In the genomic region with DNA sequence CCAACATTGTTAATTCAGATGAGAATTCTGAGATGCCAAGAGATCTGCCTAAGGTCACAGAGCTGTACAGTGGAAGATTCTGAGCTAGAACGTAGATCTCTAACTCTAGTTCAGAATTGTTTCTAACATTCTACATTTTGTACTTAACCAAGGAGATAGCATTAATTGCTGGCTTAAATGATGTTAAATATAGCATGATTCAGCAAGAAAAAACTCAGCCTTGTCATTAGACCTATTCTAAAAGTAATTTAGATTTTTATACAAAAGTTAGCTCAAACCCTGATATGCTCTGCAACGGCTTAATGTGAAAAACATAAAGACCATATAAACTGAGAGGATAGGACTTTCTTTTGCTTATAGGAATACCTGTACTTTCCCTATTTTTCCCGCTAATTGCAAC, we compare ENCODE assay signal across 22 cellular contexts.
"Had no signal": no experiment of that assay in that cellular context is flagged by ENCODE, and none has a peak within 500 bp of the region (broad histone marks: within the 10 kb centered on the region; RNA-seq: fewer than 3 reads in every experiment).

No MANE protein-coding gene starts in this region.

- H3K4me3 ChIP-seq: dorsolateral prefrontal cortex, heart left ventricle, hepatocyte, lung, right lobe of liver, stomach, thyroid gland had no signal

- H3K9me3 Mint-ChIP-seq: memory B cell; natural killer cell treated with Interleukin-12 subunit alpha and Interleukin-12 subunit beta and Interleukin-15 and Interleukin-18, amount 100 ng/mL, for 72 hours had no signal

- H3K4me2 ChIP-seq: hepatocyte had no signal

- H3K36me3 ChIP-seq: heart left ventricle, neutrophil, right lobe of liver, stomach, thyroid gland had no signal

- H3K79me2 ChIP-seq: hepatocyte, parathyroid adenoma had no signal

- H3K27ac ChIP-seq: dorsolateral prefrontal cortex, heart left ventricle, hepatocyte, neutrophil, parathyroid adenoma, right lobe of liver, stomach, thyroid gland had no signal

- H3K27me3 Mint-ChIP-seq: memory B cell; natural killer cell treated with Interleukin-12 subunit alpha and Interleukin-12 subunit beta and Interleukin-15 and Interleukin-18, amount 100 ng/mL, for 72 hours had no signal

- H3K9ac ChIP-seq: parathyroid adenoma had no signal

- H3K36me3 Mint-ChIP-seq: memory B cell; natural killer cell treated with Interleukin-12 subunit alpha and Interleukin-12 subunit beta and Interleukin-15 and Interleukin-18, amount 100 ng/mL, for 72 hours had no signal

- H2AFZ ChIP-seq: hepatocyte, parathyroid adenoma had no signal

- H3K27ac Mint-ChIP-seq: progenitor cell of endocrine pancreas had no signal

- H3K4me3 Mint-ChIP-seq: memory B cell; natural killer cell treated with Interleukin-12 subunit alpha and Interleukin-12 subunit beta and Interleukin-15 and Interleukin-18, amount 100 ng/mL, for 72 hours had no signal

- H3K9me3 ChIP-seq: neutrophil, right lobe of liver, stomach, thyroid gland had no signal

- ATAC-seq: heart left ventricle; left lobe of liver; natural killer cell treated with Interleukin-12 subunit alpha and Interleukin-12 subunit beta and Interleukin-15 and Interleukin-18, amount 100 ng/mL, for 72 hours; right lobe of liver had no signal

- DNase-seq: dorsolateral prefrontal cortex; effector CD4-positive, alpha-beta T cell; heart left ventricle; kidney; right lobe of liver; small intestine; stimulated activated CD4-positive, alpha-beta T cell treated with anti-CD3 and anti-CD28 coated beads, Interleukin-12 subunit alpha, Interleukin-12 subunit beta, amount 100 ng/mL, for 4 hours; stimulated activated CD4-positive, alpha-beta T cell treated with anti-CD3 and anti-CD28 coated beads, Interleukin-1b, Interleukin-23, amount 100 ng/mL, for 48 hours; stimulated activated CD4-positive, alpha-beta T cell treated with anti-CD3 and anti-CD28 coated beads, Interleukin-4, amount 100 ng/mL, for 1 hour; stimulated activated CD8-positive, alpha-beta memory T cell treated with anti-CD3 and anti-CD28 coated beads, Interleukin-4, amount 100 ng/mL, for 48 hours; stimulated activated naive CD4-positive, alpha-beta T cell treated with Interleukin-2 at 50 U/mL for 16 hours; stomach; thyroid gland; trophoblast cell had no signal

- H3K27me3 ChIP-seq: dorsolateral prefrontal cortex, heart left ventricle, hepatocyte, neutrophil, right lobe of liver, stomach, thyroid gland had no signal
